Comparison of ENCODE assay signal across 9 cellular contexts in the genomic region with DNA sequence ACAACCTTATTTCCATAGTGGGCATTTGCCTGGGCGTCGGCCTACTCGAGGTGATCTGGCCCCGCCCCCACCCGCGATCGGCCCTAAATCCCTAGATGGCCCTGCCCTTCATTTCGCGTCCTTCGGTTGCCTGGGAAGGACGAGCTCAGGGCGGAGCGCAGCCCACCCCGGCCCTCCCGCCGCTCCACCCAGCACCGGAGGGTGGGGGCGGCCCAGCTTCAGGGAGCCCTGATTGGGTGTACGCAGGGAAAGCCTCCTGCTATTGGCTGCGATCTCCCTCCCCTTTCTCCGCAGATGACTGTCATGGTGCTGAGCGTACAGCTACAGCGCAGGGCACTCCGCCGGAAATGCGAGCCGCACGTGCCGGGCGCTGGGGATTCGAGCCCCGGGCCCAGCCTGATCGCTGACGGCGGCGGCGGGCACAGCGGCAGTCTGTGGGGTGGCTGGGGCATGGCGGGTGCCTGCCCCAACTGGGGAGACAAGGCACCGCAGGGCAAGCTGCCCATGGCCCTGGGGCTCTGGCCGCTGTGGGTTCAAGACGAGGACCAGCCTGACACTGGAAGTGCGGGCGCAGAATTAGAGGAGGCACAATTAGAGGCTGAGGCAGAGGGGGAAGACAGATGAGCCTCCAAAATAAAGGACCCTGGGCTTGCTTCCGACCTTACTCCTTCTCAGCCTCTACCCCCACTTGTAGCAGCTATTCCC. TPM values are rescaled to one million over a fixed set of nuclear protein-coding genes. Genes with fewer than 3 reads are reported as not detected.
DNase-seq lines count a peak whose midpoint lies in the region; ATAC-seq and TF ChIP-seq lines count a peak whose summit lies in the region.
"Had no signal": no experiment of that assay in that cellular context is flagged by ENCODE, and none has a peak within 500 bp of the region (broad histone marks: within the 10 kb centered on the region; RNA-seq: fewer than 3 reads in every experiment).

No MANE protein-coding gene starts in this region.

- H3K27me3 Mint-ChIP-seq in MCF 10A (ENCODE audit: insufficient read depth, unreplicated experiment) = no peaks in the 10 kb centered on the region
- H3K27me3 Mint-ChIP-seq: activated naive CD8-positive, alpha-beta T cell had no signal

- ATAC-seq in GM21619 (IDR thresholded peaks at IDR 0.05; ENCODE audit: unreplicated experiment) = no peak

- H3K4me3 ChIP-seq in brain microvascular endothelial cell (ENCODE audit: low read depth, low read length) (peak overlapping the region; percentile 20), iPS-15b (ENCODE audit: low read depth, low read length) (peak overlapping the region; percentile 69), retinal pigment epithelial cell (ENCODE audit: low read length) (peak overlapping the region; percentile 41)

- peaks cover 6% of the 10 kb centered on the region for H3K4me1 Mint-ChIP-seq in MCF 10A (ENCODE audit: insufficient read depth, unreplicated experiment)

- peak; percentile 95 to 97 for DNase-seq in T47D (ENCODE audit: low read depth in 1 of 2, low spot score in 1 of 2)
- DNase-seq in MCF 10A (ENCODE audit: unreplicated experiment) = no peak
- peak; percentile 78 for DNase-seq in brain microvascular endothelial cell
- DNase-seq in retinal pigment epithelial cell (ENCODE audit: low read depth) = peak; percentile 79
- no peak for DNase-seq in OCI-M1 (lab: John Stamatoyannopoulos, UW)
- no peak for DNase-seq in KBM-7

- H3K27me3 ChIP-seq in brain microvascular endothelial cell (replicated peaks) (no peaks in the 10 kb centered on the region), iPS-15b (ENCODE audit: control insufficient read depth, insufficient read depth, low read length) (peaks cover 17% of the 10 kb centered on the region)

- TF ChIP-seq CTCF in MCF 10A (IDR thresholded peaks at IDR 0.05; ENCODE audit: unreplicated experiment) (no peak), brain microvascular endothelial cell (IDR thresholded peaks at IDR 0.05; ENCODE audit: low read depth, low read length, missing control alignments) (no peak), retinal pigment epithelial cell (conservative IDR thresholded peaks at IDR 0.05; ENCODE audit: low read depth, low read length) (no peak)

- H3K27ac ChIP-seq in brain microvascular endothelial cell = no peak overlapping the region

- BruUV-seq in MCF 10A (replicated peaks; lab: Mats Ljungman, UMichigan) = no TSS peak

- H3K36me3 ChIP-seq in brain microvascular endothelial cell (replicated peaks) (peaks cover 27% of the 10 kb centered on the region), iPS-15b (ENCODE audit: control insufficient read depth, insufficient read depth, low read length) (peaks cover 22% of the 10 kb centered on the region)

- H3K36me3 Mint-ChIP-seq in MCF 10A (ENCODE audit: insufficient read depth, unreplicated experiment) = no peaks in the 10 kb centered on the region
- H3K36me3 Mint-ChIP-seq: activated naive CD8-positive, alpha-beta T cell had no signal

- H3K9me3 Mint-ChIP-seq in MCF 10A (ENCODE audit: unreplicated experiment) = no peaks in the 10 kb centered on the region

- H3K9ac ChIP-seq in iPS-15b (ENCODE audit: low read depth, low read length) = no peak overlapping the region

- H3K9me3 ChIP-seq in iPS-15b (ENCODE audit: control insufficient read depth, insufficient read depth, low read length) = no peaks in the 10 kb centered on the region

- no peak overlapping the region for H3K4me3 Mint-ChIP-seq in MCF 10A (ENCODE audit: unreplicated experiment)
- H3K4me3 Mint-ChIP-seq: activated naive CD8-positive, alpha-beta T cell had no signal

- H3K27ac Mint-ChIP-seq in MCF 10A (ENCODE audit: low read depth, unreplicated experiment) = no peak overlapping the region

- in situ Hi-C loops in T47D (cut with HindIII; ENCODE audit: low pct_unique_long_range_greater_than_20kb, low sequenced_read_pairs) = no loop called here
- in situ Hi-C loops in brain microvascular endothelial cell (cut with HindIII; ENCODE audit: low pct_ligation_motif_present, low sequenced_read_pairs) = no loop called here
- in situ Hi-C loops in KBM-7 (cut with MboI; ENCODE audit: low pct_unique_long_range_greater_than_20kb, low sequenced_read_pairs) = no loop called here

- POLR2A ChIA-PET in MCF 10A (lab: Yijun Ruan, JAX) = no interaction called here

- CTCF ChIA-PET in MCF 10A (lab: Yijun Ruan, JAX) = interaction anchor here (0.8 kb wide), 1 partner anchor 114 kb away, joined by 4 read pairs; no protein-coding TSS in a partner anchor

- intact Hi-C loops in MCF 10A (cut with micrococcal nuclease) = no loop called here

- peaks cover 5% of the 10 kb centered on the region for H3K4me1 ChIP-seq in iPS-15b (ENCODE audit: control insufficient read depth, insufficient read depth, low read length)

RNA-seq across cellular contexts. Expression of a gene that starts 4.3 kb away (rescaled TPM):
- total RNA-seq in MCF 10A (2022) = not detected in 2 replicates

RNA-seq across cellular contexts. Expression of a gene that starts 14.5 kb away (rescaled TPM):
- 0.39 TPM in 1 of 2 replicates, not detected in the other for total RNA-seq in MCF 10A (2022)

RNA-seq across cellular contexts. Expression of a gene that starts 22.7 kb away (rescaled TPM):
- 3.5 and 6.2 TPM in 2 replicates for total RNA-seq in MCF 10A (2022)

RNA-seq across cellular contexts. Expression of a gene that starts 24.2 kb away (rescaled TPM):
- 0.56 TPM in 1 of 2 replicates, not detected in the other for total RNA-seq in MCF 10A (2022)

RNA-seq across cellular contexts. Expression of a gene that starts 48.5 kb away (rescaled TPM):
- not detected in 2 replicates for total RNA-seq in MCF 10A (2022)

Comparison
In these comparisons a context has a peak if more than half of its experiments do, and no peak if none do; other contexts are left out.
1. DNase-seq: peak in T47D (2 of 2), brain microvascular endothelial cell (single experiment) and retinal pigment epithelial cell (single experiment); none in MCF 10A (single experiment), OCI-M1 (single experiment) and KBM-7 (single experiment).
2. Peak in every context shown above with its lines, with median percentiles within 50 percentile points of each other: H3K4me3 ChIP-seq.